Comparison of ENCODE assay signal across 19 cellular contexts in genomic region chr6:150201285-150201684, GRCh38. TPM values are rescaled to one million over a fixed set of nuclear protein-coding genes. Genes with fewer than 3 reads are reported as not detected.
A peak's percentile ranks its signal among the peaks of the same experiment; 100 is the strongest.
DNase-seq lines count a peak whose midpoint lies in the region; ATAC-seq and TF ChIP-seq lines count a peak whose summit lies in the region.
"Had no signal": no experiment of that assay in that cellular context is flagged by ENCODE, and none has a peak within 500 bp of the region (broad histone marks: within the 10 kb centered on the region; RNA-seq: fewer than 3 reads in every experiment).

No MANE protein-coding gene starts in this region.

- H3K4me3 ChIP-seq in endodermal cell (ENCODE audit: low read length) (no peak overlapping the region), ovary (no peak overlapping the region)
- H3K4me3 ChIP-seq: SJSA1 had no signal

- DNase-seq in activated naive CD8-positive, alpha-beta T cell treated with anti-CD3 and anti-CD28 coated beads, Interleukin-2, amount 50 U/mL, for 24 hours = no peak
- DNase-seq in activated naive CD8-positive, alpha-beta T cell treated with anti-CD3 and anti-CD28 coated beads for 36 hours = no peak
- DNase-seq in endodermal cell (peak; percentile 44), type B pancreatic cell (ENCODE audit: extremely low spot score, unreplicated experiment) (no peak), mucosa of gallbladder (ENCODE audit: low spot score) (no peak), ovary (no peak)
- no peak for DNase-seq in NK-92 treated with Interleukin-12 subunit alpha and Interleukin-12 subunit beta, amount 100 ng/mL, for 24 hours (lab: John Stamatoyannopoulos, UW)
- DNase-seq: DMS79 treated with DMSO at 0.1 percent for 48 hours, H9, NCI-H1105 treated with DMSO at 0.1 percent for 48 hours, NCI-H1694 treated with DMSO at 0.1 percent for 48 hours, NCI-H2107, NCI-H2227 treated with DMSO at 0.1 percent for 48 hours, PC-3 had no signal

- no peak for TF ChIP-seq EP300 in ovary (IDR thresholded peaks at IDR 0.05)

- 91% methylated on average over 8 of the region's 8 CpGs for WGBS in endodermal cell (ENCODE audit: insufficient coverage in 1 of 2, insufficient read length in 1 of 2), 2 experiments
- 94 to 95% (median 95%) methylated on average over 8 of the region's 8 CpGs for WGBS in ovary, 3 donors

- H3K4me1 Mint-ChIP-seq in activated naive CD8-positive, alpha-beta T cell treated with anti-CD3 and anti-CD28 coated beads, Interleukin-2, amount 50 U/mL, for 24 hours = peaks cover 7% of the 10 kb centered on the region
- no peaks in the 10 kb centered on the region for H3K4me1 Mint-ChIP-seq in activated naive CD8-positive, alpha-beta T cell treated with anti-CD3 and anti-CD28 coated beads for 36 hours
- H3K4me1 Mint-ChIP-seq in endodermal cell (peaks cover 11% of the 10 kb centered on the region), nephron (peaks cover 28% of the 10 kb centered on the region), type B pancreatic cell (ENCODE audit: unreplicated experiment) (peaks cover 23% of the 10 kb centered on the region)
- H3K4me1 Mint-ChIP-seq: CD14-positive monocyte had no signal

- H3K27me3 ChIP-seq in endodermal cell (ENCODE audit: control insufficient read depth, insufficient read depth, low read length, poor library complexity, severe bottlenecking) = no peaks in the 10 kb centered on the region
- H3K27me3 ChIP-seq in ovary = no peaks in the 10 kb centered on the region
- H3K27me3 ChIP-seq: SJSA1 had no signal

- no peak for TF ChIP-seq CTCF in endodermal cell (conservative IDR thresholded peaks at IDR 0.05)
- TF ChIP-seq CTCF in nephron (IDR thresholded peaks at IDR 0.05; ENCODE audit: unreplicated experiment in 3 of 3) = no peak
- no peak for TF ChIP-seq CTCF in type B pancreatic cell (conservative IDR thresholded peaks at IDR 0.05)
- TF ChIP-seq CTCF in ovary (IDR thresholded peaks at IDR 0.05) = no peak

- no peaks in the 10 kb centered on the region for H3K36me3 Mint-ChIP-seq in activated naive CD8-positive, alpha-beta T cell treated with anti-CD3 and anti-CD28 coated beads, Interleukin-2, amount 50 U/mL, for 24 hours (ENCODE audit: low read depth)
- H3K36me3 Mint-ChIP-seq in activated naive CD8-positive, alpha-beta T cell treated with anti-CD3 and anti-CD28 coated beads for 36 hours = no peaks in the 10 kb centered on the region
- no peaks in the 10 kb centered on the region for H3K36me3 Mint-ChIP-seq in endodermal cell (ENCODE audit: low read depth)
- H3K36me3 Mint-ChIP-seq in nephron (ENCODE audit: low read depth) = peaks cover 7% of the 10 kb centered on the region
- H3K36me3 Mint-ChIP-seq in type B pancreatic cell = no peaks in the 10 kb centered on the region
- H3K36me3 Mint-ChIP-seq: CD14-positive monocyte had no signal

- H3K27me3 Mint-ChIP-seq in activated naive CD8-positive, alpha-beta T cell treated with anti-CD3 and anti-CD28 coated beads, Interleukin-2, amount 50 U/mL, for 24 hours = peaks cover 9% of the 10 kb centered on the region
- H3K27me3 Mint-ChIP-seq in activated naive CD8-positive, alpha-beta T cell treated with anti-CD3 and anti-CD28 coated beads for 36 hours = no peaks in the 10 kb centered on the region
- H3K27me3 Mint-ChIP-seq in endodermal cell (ENCODE audit: insufficient read depth) (no peaks in the 10 kb centered on the region), nephron (ENCODE audit: low read depth) (peaks cover 67% of the 10 kb centered on the region), type B pancreatic cell (no peaks in the 10 kb centered on the region)

- no peak overlapping the region for H3K9ac ChIP-seq in endodermal cell (ENCODE audit: extremely low read depth, low read length, poor library complexity, severe bottlenecking)

- no peak overlapping the region for H3K27ac ChIP-seq in endodermal cell (ENCODE audit: low read depth, low read length)
- H3K27ac ChIP-seq in ovary = no peak overlapping the region
- H3K27ac ChIP-seq: 22Rv1, SJSA1 had no signal

- no peak for TF ChIP-seq POLR2A in ovary (IDR thresholded peaks at IDR 0.05)

- no peak overlapping the region for H3K4me3 Mint-ChIP-seq in activated naive CD8-positive, alpha-beta T cell treated with anti-CD3 and anti-CD28 coated beads, Interleukin-2, amount 50 U/mL, for 24 hours
- no peak overlapping the region for H3K4me3 Mint-ChIP-seq in activated naive CD8-positive, alpha-beta T cell treated with anti-CD3 and anti-CD28 coated beads for 36 hours
- H3K4me3 Mint-ChIP-seq in endodermal cell (no peak overlapping the region), nephron (no peak overlapping the region), type B pancreatic cell (peak overlapping the region; percentile 30)
- H3K4me3 Mint-ChIP-seq: CD14-positive monocyte had no signal

- peak overlapping the region; percentile 8 for H3K27ac Mint-ChIP-seq in activated naive CD8-positive, alpha-beta T cell treated with anti-CD3 and anti-CD28 coated beads, Interleukin-2, amount 50 U/mL, for 24 hours
- no peak overlapping the region for H3K27ac Mint-ChIP-seq in activated naive CD8-positive, alpha-beta T cell treated with anti-CD3 and anti-CD28 coated beads for 36 hours
- H3K27ac Mint-ChIP-seq in endodermal cell (no peak overlapping the region), nephron (peak overlapping the region in 2 of 3 experiments; percentile 27 to 81), type B pancreatic cell (no peak overlapping the region)

- no peak for ATAC-seq in activated naive CD8-positive, alpha-beta T cell treated with anti-CD3 and anti-CD28 coated beads, Interleukin-2, amount 50 U/mL, for 24 hours
- ATAC-seq: PC-3 had no signal

- H3K4me1 ChIP-seq in endodermal cell (ENCODE audit: control insufficient read depth, insufficient read depth, low read length) (no peaks in the 10 kb centered on the region), ovary (ENCODE audit: insufficient read depth) (no peaks in the 10 kb centered on the region)
- H3K4me1 ChIP-seq: SJSA1 had no signal

- no peaks in the 10 kb centered on the region for H3K36me3 ChIP-seq in endodermal cell (ENCODE audit: control insufficient read depth, insufficient read depth, low read length)
- H3K36me3 ChIP-seq in ovary = no peaks in the 10 kb centered on the region
- H3K36me3 ChIP-seq: SJSA1 had no signal

- H3K9me3 ChIP-seq in endodermal cell (ENCODE audit: control insufficient read depth, low read length) (no peaks in the 10 kb centered on the region), ovary (no peaks in the 10 kb centered on the region)
- H3K9me3 ChIP-seq: SJSA1 had no signal

- no peaks in the 10 kb centered on the region for H3K9me3 Mint-ChIP-seq in activated naive CD8-positive, alpha-beta T cell treated with anti-CD3 and anti-CD28 coated beads, Interleukin-2, amount 50 U/mL, for 24 hours
- no peaks in the 10 kb centered on the region for H3K9me3 Mint-ChIP-seq in activated naive CD8-positive, alpha-beta T cell treated with anti-CD3 and anti-CD28 coated beads for 36 hours
- no peaks in the 10 kb centered on the region for H3K9me3 Mint-ChIP-seq in endodermal cell
- peaks cover 2% of the 10 kb centered on the region for H3K9me3 Mint-ChIP-seq in nephron
- H3K9me3 Mint-ChIP-seq in type B pancreatic cell = no peaks in the 10 kb centered on the region
- H3K9me3 Mint-ChIP-seq: CD14-positive monocyte had no signal

- intact Hi-C loops in ovary (cut with DNase I) = no loop called here

RNA-seq across cellular contexts. Expression of gene PPP1R14C, which starts 58.4 kb away (rescaled TPM):
- under 1 TPM; 0.33 to 0.44 TPM for total RNA-seq in activated naive CD8-positive, alpha-beta T cell treated with anti-CD3 and anti-CD28 coated beads for 36 hours
- under 1 TPM; 0.20 to 0.29 TPM for total RNA-seq in endodermal cell
- polyA plus RNA-seq in endodermal cell (2013, experiment 1 of 2) = 42.5 TPM
- 47.4 TPM for polyA plus RNA-seq in endodermal cell (2013, experiment 2 of 2)
- total RNA-seq in type B pancreatic cell (ENCODE audit: low replicate concordance) = 12.6 and 19.2 TPM in 2 replicates
- 0.37 TPM for total RNA-seq in mucosa of gallbladder
- total RNA-seq in ovary = 1 to 10 TPM in 1 of 7 donors, under 1 TPM in 4, not detected in 2; 0.12 to 8.6 (median 0.74) TPM
- under 1 TPM; 0.17 to 0.30 TPM for polyA plus RNA-seq in ovary
- total RNA-seq: SJSA1 had no signal
- polyA plus RNA-seq: AG04450, CD14-positive monocyte had no signal

Comparison
In these comparisons a context has a peak if more than half of its experiments do, and no peak if none do; other contexts are left out.
1. H3K27ac Mint-ChIP-seq: peak in activated naive CD8-positive, alpha-beta T cell treated with anti-CD3 and anti-CD28 coated beads, Interleukin-2, amount 50 U/mL, for 24 hours (single experiment) and nephron (2 of 3); none in activated naive CD8-positive, alpha-beta T cell treated with anti-CD3 and anti-CD28 coated beads for 36 hours (single experiment), endodermal cell (single experiment) and type B pancreatic cell (single experiment).